Comparison of ENCODE assay signal across 17 cellular contexts in the genomic region with DNA sequence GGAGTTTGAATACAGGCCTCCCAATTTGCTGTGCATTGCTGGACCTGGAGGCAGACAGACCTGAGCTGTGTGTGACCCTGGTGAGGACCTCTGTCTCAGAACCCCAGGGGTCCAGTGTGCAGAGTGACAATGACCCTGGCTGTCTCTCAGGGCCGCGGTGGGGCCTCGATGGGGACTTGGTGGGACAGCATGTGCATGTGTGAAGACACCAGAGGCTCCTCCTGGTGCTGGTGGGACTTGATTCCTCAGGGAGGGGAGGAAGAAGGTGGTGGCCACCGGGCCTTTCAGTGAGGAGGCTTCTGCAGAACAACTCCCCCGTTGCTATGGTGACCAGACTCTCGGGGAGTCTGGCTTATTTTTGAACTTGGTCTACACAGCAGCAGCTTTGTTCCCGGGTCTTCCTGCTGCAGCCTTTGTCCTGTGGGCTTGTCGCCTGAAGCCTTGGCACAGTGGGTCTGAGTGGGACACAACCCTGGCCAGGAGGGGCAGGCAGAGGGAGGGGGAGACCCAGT.
"Had no signal": no experiment of that assay in that cellular context is flagged by ENCODE, and none has a peak within 500 bp of the region (broad histone marks: within the 10 kb centered on the region; RNA-seq: fewer than 3 reads in every experiment).

No MANE protein-coding gene starts in this region.

- H3K27ac ChIP-seq: brain microvascular endothelial cell, coronary artery, esophagus squamous epithelium, right atrium auricular region, transverse colon had no signal

- ATAC-seq: activated CD8-positive, alpha-beta T cell treated with anti-CD3 and anti-CD28 coated beads, Interleukin-2, amount 10 ng/mL, durations not matched to agents 7 days and 5 days; natural killer cell had no signal

- H3K27me3 ChIP-seq: brain microvascular endothelial cell, esophagus squamous epithelium, right atrium auricular region, transverse colon had no signal

- H3K36me3 ChIP-seq: brain microvascular endothelial cell, right atrium auricular region, transverse colon had no signal

- DNase-seq: activated B cell treated with CpG ODN at 0.5 μM for 24 hours; activated CD4-positive, alpha-beta T cell treated with anti-CD3 and anti-CD28 coated beads for 48 hours; activated CD8-positive, alpha-beta memory T cell treated with anti-CD3 and anti-CD28 coated beads, Interleukin-2, amount 50 U/mL, for 4 hours; activated CD8-positive, alpha-beta T cell treated with anti-CD3 and anti-CD28 coated beads, Interleukin-2, amount 10 ng/mL, durations not matched to agents 7 days and 5 days; activated naive CD4-positive, alpha-beta T cell; activated naive CD8-positive, alpha-beta T cell treated with anti-CD3 and anti-CD28 coated beads, Interleukin-2, amount 10 ng/mL, durations not matched to agents 7 days and 5 days; brain microvascular endothelial cell; esophagus squamous epithelium; hippocampal formation; mesendoderm; natural killer cell; stimulated activated CD4-positive, alpha-beta T cell treated with anti-CD3 and anti-CD28 coated beads, Interleukin-2, amount 100 ng/mL, for 48 hours; stimulated activated naive CD4-positive, alpha-beta T cell treated with Interleukin-2 at 50 U/mL for 16 hours; substantia nigra; transverse colon had no signal

- H3K4me3 ChIP-seq: coronary artery, esophagus squamous epithelium, right atrium auricular region, transverse colon had no signal
